ENCODE assay signal across 15 cellular contexts in the genomic region with DNA sequence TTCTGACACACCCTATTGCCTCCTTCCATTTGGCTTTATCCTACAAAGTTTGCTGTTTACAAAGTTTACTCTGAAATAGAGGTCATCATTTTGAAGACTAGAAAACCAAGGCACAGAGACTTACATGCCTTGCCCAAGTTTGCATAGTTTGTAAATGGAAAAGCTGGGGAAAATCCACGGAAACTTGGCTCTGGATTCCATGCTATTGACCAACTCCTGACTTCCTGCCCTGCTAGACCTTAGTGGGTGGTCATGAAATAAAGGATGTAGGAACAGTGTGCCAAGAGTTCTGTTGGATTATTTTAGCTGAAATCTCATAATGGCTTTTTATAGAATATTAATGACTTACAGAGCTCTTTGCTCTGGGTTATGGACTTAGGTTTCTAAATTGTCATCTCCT.
DNase-seq lines count a peak whose midpoint lies in the region; ATAC-seq and TF ChIP-seq lines count a peak whose summit lies in the region.
"Had no signal": no experiment of that assay in that cellular context is flagged by ENCODE, and none has a peak within 500 bp of the region (broad histone marks: within the 10 kb centered on the region; RNA-seq: fewer than 3 reads in every experiment).

No MANE protein-coding gene starts in this region.

- H3K4me3 ChIP-seq in fibroblast of the aortic adventitia (ENCODE audit: low read depth, low read length) = no peak overlapping the region
- H3K4me3 ChIP-seq: SJCRH30 had no signal

- H3K36me3 Mint-ChIP-seq in chondrocyte (ENCODE audit: low read depth) (no peaks in the 10 kb centered on the region), WTC11 (no peaks in the 10 kb centered on the region)
- no peaks in the 10 kb centered on the region for H3K36me3 Mint-ChIP-seq in activated CD4-positive, alpha-beta T cell treated with anti-CD3 and anti-CD28 coated beads, Interleukin-2, amount 10 ng/mL, durations not matched to agents 24 days and 14 days (ENCODE audit: low read depth)
- H3K36me3 Mint-ChIP-seq: CD4-positive, alpha-beta memory T cell had no signal

- H3K4me1 Mint-ChIP-seq in chondrocyte (ENCODE audit: low read depth) (peaks cover 7% of the 10 kb centered on the region), WTC11 (no peaks in the 10 kb centered on the region)
- H3K4me1 Mint-ChIP-seq in activated CD4-positive, alpha-beta T cell treated with anti-CD3 and anti-CD28 coated beads, Interleukin-2, amount 10 ng/mL, durations not matched to agents 24 days and 14 days = peaks cover 2% of the 10 kb centered on the region

- H3K4me3 Mint-ChIP-seq in chondrocyte (ENCODE audit: unreplicated experiment) (no peak overlapping the region), WTC11 (no peak overlapping the region)
- no peak overlapping the region for H3K4me3 Mint-ChIP-seq in activated CD4-positive, alpha-beta T cell treated with anti-CD3 and anti-CD28 coated beads, Interleukin-2, amount 10 ng/mL, durations not matched to agents 24 days and 14 days
- H3K4me3 Mint-ChIP-seq: CD4-positive, alpha-beta memory T cell had no signal

- intact Hi-C loops in posterior vena cava (cut with DNase I) = no loop called here
- intact Hi-C loops in activated CD4-positive, alpha-beta T cell treated with anti-CD3 and anti-CD28 coated beads, Interleukin-2, amount 10 ng/mL, durations not matched to agents 24 days and 14 days (cut with micrococcal nuclease) = no loop called here

- H3K9me3 Mint-ChIP-seq in chondrocyte (ENCODE audit: low read depth) (no peaks in the 10 kb centered on the region), WTC11 (peaks cover 16% of the 10 kb centered on the region)
- H3K9me3 Mint-ChIP-seq in activated CD4-positive, alpha-beta T cell treated with anti-CD3 and anti-CD28 coated beads, Interleukin-2, amount 10 ng/mL, durations not matched to agents 24 days and 14 days = peaks cover 6% of the 10 kb centered on the region

- no peak for TF ChIP-seq CTCF in chondrocyte (IDR thresholded peaks at IDR 0.05)
- TF ChIP-seq CTCF in fibroblast of the aortic adventitia (IDR thresholded peaks at IDR 0.05; ENCODE audit: insufficient read depth, low read length) = no peak
- TF ChIP-seq CTCF in WTC11 (IDR thresholded peaks at IDR 0.05) = no peak

- no peak for ATAC-seq in GM21423 (IDR thresholded peaks at IDR 0.05; ENCODE audit: unreplicated experiment)
- no peak for ATAC-seq in WTC11

- POLR2A ChIA-PET in WTC11 (lab: Charles Lee) = no interaction called here

- H3K27me3 Mint-ChIP-seq in chondrocyte (ENCODE audit: low read depth) (no peaks in the 10 kb centered on the region), WTC11 (ENCODE audit: low read depth) (no peaks in the 10 kb centered on the region)
- peaks cover 1% of the 10 kb centered on the region for H3K27me3 Mint-ChIP-seq in activated CD4-positive, alpha-beta T cell treated with anti-CD3 and anti-CD28 coated beads, Interleukin-2, amount 10 ng/mL, durations not matched to agents 24 days and 14 days

- H3K27ac Mint-ChIP-seq in chondrocyte (ENCODE audit: unreplicated experiment) = peak overlapping the region; percentile 38
- no peak overlapping the region for H3K27ac Mint-ChIP-seq in WTC11
- no peak overlapping the region for H3K27ac Mint-ChIP-seq in activated CD4-positive, alpha-beta T cell treated with anti-CD3 and anti-CD28 coated beads, Interleukin-2, amount 10 ng/mL, durations not matched to agents 24 days and 14 days
- H3K27ac Mint-ChIP-seq: CD4-positive, alpha-beta memory T cell had no signal

- DNase-seq in GM04504 (ENCODE audit: low read depth) (peak; percentile 27), chondrocyte (ENCODE audit: low spot score) (no peak), fibroblast of the aortic adventitia (ENCODE audit: low read depth) (peak; percentile 89), posterior vena cava (ENCODE audit: low spot score) (no peak), WTC11 (ENCODE audit: low spot score) (no peak)
- DNase-seq in activated CD4-positive, alpha-beta T cell treated with anti-CD3 and anti-CD28 coated beads, Interleukin-2, amount 10 ng/mL, durations not matched to agents 24 days and 14 days = no peak
- DNase-seq: ACHN; CD4-positive, alpha-beta memory T cell; NCI-H1105 treated with DMSO at 0.1 percent for 48 hours; NCI-H187 treated with DMSO at 0.1 percent for 48 hours; NCI-H446 treated with DMSO at 0.1 percent for 48 hours; NCI-H748 treated with DMSO at 0.1 percent for 48 hours; RPMI8226; SJCRH30 had no signal

- CTCF ChIA-PET in WTC11 (lab: Charles Lee) = no interaction called here

TF ChIP-seq in WTC11, 78 proteins besides CTCF, POLR2A, EP300 and RAD21:
- TF ChIP-seq NFATC4 (CRISPR knock-in tag; IDR thresholded peaks at IDR 0.05) (no peak), GABPB1 (CRISPR knock-in tag; IDR thresholded peaks at IDR 0.05) (no peak)
- TF ChIP-seq, protein P1, sequence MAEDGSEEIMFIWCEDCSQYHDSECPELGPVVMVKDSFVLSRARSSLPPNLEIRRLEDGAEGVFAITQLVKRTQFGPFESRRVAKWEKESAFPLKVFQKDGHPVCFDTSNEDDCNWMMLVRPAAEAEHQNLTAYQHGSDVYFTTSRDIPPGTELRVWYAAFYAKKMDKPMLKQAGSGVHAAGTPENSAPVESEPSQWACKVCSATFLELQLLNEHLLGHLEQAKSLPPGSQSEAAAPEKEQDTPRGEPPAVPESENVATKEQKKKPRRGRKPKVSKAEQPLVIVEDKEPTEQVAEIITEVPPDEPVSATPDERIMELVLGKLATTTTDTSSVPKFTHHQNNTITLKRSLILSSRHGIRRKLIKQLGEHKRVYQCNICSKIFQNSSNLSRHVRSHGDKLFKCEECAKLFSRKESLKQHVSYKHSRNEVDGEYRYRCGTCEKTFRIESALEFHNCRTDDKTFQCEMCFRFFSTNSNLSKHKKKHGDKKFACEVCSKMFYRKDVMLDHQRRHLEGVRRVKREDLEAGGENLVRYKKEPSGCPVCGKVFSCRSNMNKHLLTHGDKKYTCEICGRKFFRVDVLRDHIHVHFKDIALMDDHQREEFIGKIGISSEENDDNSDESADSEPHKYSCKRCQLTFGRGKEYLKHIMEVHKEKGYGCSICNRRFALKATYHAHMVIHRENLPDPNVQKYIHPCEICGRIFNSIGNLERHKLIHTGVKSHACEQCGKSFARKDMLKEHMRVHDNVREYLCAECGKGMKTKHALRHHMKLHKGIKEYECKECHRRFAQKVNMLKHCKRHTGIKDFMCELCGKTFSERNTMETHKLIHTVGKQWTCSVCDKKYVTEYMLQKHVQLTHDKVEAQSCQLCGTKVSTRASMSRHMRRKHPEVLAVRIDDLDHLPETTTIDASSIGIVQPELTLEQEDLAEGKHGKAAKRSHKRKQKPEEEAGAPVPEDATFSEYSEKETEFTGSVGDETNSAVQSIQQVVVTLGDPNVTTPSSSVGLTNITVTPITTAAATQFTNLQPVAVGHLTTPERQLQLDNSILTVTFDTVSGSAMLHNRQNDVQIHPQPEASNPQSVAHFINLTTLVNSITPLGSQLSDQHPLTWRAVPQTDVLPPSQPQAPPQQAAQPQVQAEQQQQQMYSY (CRISPR knock-in tag; IDR thresholded peaks at IDR 0.05) = no peak
- TF ChIP-seq, protein P2, sequence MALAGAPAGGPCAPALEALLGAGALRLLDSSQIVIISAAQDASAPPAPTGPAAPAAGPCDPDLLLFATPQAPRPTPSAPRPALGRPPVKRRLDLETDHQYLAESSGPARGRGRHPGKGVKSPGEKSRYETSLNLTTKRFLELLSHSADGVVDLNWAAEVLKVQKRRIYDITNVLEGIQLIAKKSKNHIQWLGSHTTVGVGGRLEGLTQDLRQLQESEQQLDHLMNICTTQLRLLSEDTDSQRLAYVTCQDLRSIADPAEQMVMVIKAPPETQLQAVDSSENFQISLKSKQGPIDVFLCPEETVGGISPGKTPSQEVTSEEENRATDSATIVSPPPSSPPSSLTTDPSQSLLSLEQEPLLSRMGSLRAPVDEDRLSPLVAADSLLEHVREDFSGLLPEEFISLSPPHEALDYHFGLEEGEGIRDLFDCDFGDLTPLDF (CRISPR knock-in tag; IDR thresholded peaks at IDR 0.05) = no peak
TF ChIP-seq in WTC11: peak in this region for 0.

Comparison
In these comparisons a context has a peak if more than half of its experiments do, and no peak if none do; other contexts are left out.
1. DNase-seq: peak in GM04504 (single experiment) and fibroblast of the aortic adventitia (single experiment); none in chondrocyte (single experiment), posterior vena cava (single experiment), WTC11 (single experiment) and activated CD4-positive, alpha-beta T cell treated with anti-CD3 and anti-CD28 coated beads, Interleukin-2, amount 10 ng/mL, durations not matched to agents 24 days and 14 days (single experiment).